13 cellular contexts compared by ENCODE assay signal in the genomic region with DNA sequence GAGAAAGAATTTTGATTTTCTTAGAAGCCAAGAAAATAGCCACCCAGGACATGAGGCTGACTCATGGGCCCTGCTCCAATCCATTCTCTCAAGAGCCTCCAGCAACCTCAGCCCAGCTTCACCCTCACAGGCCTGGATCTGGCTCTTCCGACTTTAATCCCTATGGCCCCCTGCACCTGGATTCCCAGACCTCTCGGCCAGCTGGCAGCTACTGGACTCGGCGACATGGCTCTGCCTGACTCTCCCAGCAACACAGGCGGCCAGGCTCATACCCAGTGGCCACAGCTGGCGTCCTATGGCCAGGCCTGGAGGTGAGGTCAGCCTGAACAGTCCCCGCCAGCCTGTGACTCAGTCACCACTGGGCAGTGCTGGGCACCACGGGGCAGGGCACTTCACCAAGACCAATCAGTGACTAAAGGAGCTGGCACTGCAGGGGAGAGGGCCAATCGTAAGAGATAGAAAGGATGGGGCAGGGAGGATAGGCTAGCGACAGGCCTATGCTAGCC. TPM values are rescaled to one million over a fixed set of nuclear protein-coding genes. Genes with fewer than 3 reads are reported as not detected.
DNase-seq lines count a peak whose midpoint lies in the region; ATAC-seq, FAIRE-seq and TF ChIP-seq lines count a peak whose summit lies in the region.
"Had no signal": no experiment of that assay in that cellular context is flagged by ENCODE, and none has a peak within 500 bp of the region (broad histone marks: within the 10 kb centered on the region; RNA-seq: fewer than 3 reads in every experiment).

No MANE protein-coding gene starts in this region.

- no peaks in the 10 kb centered on the region for H3K27me3 ChIP-seq in dorsolateral prefrontal cortex
- H3K27me3 ChIP-seq: BE2C had no signal

- TF ChIP-seq CTCF in dorsolateral prefrontal cortex (IDR thresholded peaks at IDR 0.05 in 54 of 56, conservative IDR thresholded peaks at IDR 0.05 in 2 of 56; ENCODE audit: low read depth in 1 of 56, partially characterized antibody in 56 of 56): no peak
- no peak for TF ChIP-seq CTCF in Calu3 (IDR thresholded peaks at IDR 0.05; ENCODE audit: unreplicated experiment)

- no peak overlapping the region for H3K4me3 Mint-ChIP-seq in Calu3 (ENCODE audit: low read depth, unreplicated experiment)
- H3K4me3 Mint-ChIP-seq: activated T-helper 1 cell treated with anti-CD3 and anti-CD28 coated beads, Interleukin-12 subunit alpha, Interleukin-12 subunit beta, Interleukin-2, Interleukin-4 antibody, amounts not matched to agents 30 ng/mL and 10 ng/mL and 1 ng/mL, durations not matched to agents 14 hours and 24 hours and 36 hours; mesothelial cell of epicardium had no signal

- peaks cover 8% of the 10 kb centered on the region for H3K4me1 Mint-ChIP-seq in Calu3 (ENCODE audit: low read depth, unreplicated experiment)
- H3K4me1 Mint-ChIP-seq: mesothelial cell of epicardium had no signal

- FAIRE-seq in HTR-8/SVneo (lab: Jason Lieb, UNC) (peak; percentile 4), GM19239 (lab: Jason Lieb, UNC) (no peak)
- FAIRE-seq: bronchial epithelial cell had no signal

- CTCF ChIA-PET in Calu3 (lab: Charles Lee): interaction anchor here (2.0 kb wide), 1 partner anchor 13 kb away, joined by 7 read pairs; no protein-coding TSS in a partner anchor

- no peak overlapping the region for H3K4me3 ChIP-seq in dorsolateral prefrontal cortex

- no peaks in the 10 kb centered on the region for H3K9me3 Mint-ChIP-seq in Calu3 (ENCODE audit: low read depth, unreplicated experiment)

- DNase-seq in AG08395 (ENCODE audit: low spot score): peak; percentile 16
- DNase-seq in HTR-8/SVneo (ENCODE audit: insufficient read length, low spot score): no peak
- peak in 9 of 10 donors; percentile 48 to 85 (median 78) for DNase-seq in dorsolateral prefrontal cortex
- peak in 45 of 56 donors; percentile 23 to 86 (median 55) for DNase-seq in nucleus accumbens (lab: John Stamatoyannopoulos, UW)
- no peak for DNase-seq in GM19239 (ENCODE audit: insufficient read length, low spot score)
- no peak for DNase-seq in Calu3
- no peak for DNase-seq in NCI-H2081 (lab: John Stamatoyannopoulos, UW)
- DNase-seq: BE2C; stimulated activated naive CD8-positive, alpha-beta T cell treated with anti-CD3 and anti-CD28 coated beads, Interleukin-15, Interleukin-2, amounts not matched to agents 100 U/mL and 50 U/mL, for 24 hours had no signal

- H3K27me3 Mint-ChIP-seq in Calu3 (ENCODE audit: unreplicated experiment): no peaks in the 10 kb centered on the region

- no peak overlapping the region for H3K27ac Mint-ChIP-seq in Calu3 (ENCODE audit: unreplicated experiment)
- H3K27ac Mint-ChIP-seq: activated T-helper 1 cell treated with anti-CD3 and anti-CD28 coated beads, Interleukin-12 subunit alpha, Interleukin-12 subunit beta, Interleukin-2, Interleukin-4 antibody, amounts not matched to agents 30 ng/mL and 10 ng/mL and 1 ng/mL, durations not matched to agents 14 hours and 24 hours and 36 hours; mesothelial cell of epicardium had no signal

- H3K27ac ChIP-seq in dorsolateral prefrontal cortex: peak overlapping the region in 45 of 59 donors; percentile 4 to 88 (median 63)

- intact Hi-C loops in dorsolateral prefrontal cortex (cut with DNase I): no loop called here
- intact Hi-C loops in Calu3 (cut with micrococcal nuclease; ENCODE audit: unreplicated experiment): no loop called here

- no TSS peak for BruUV-seq in Calu3 (replicated peaks; lab: Mats Ljungman, UMichigan)

- no peaks in the 10 kb centered on the region for H3K36me3 Mint-ChIP-seq in Calu3 (ENCODE audit: insufficient read depth, unreplicated experiment)
- H3K36me3 Mint-ChIP-seq: mesothelial cell of epicardium had no signal

- no peak for ATAC-seq in GM18498 (IDR thresholded peaks at IDR 0.05; ENCODE audit: unreplicated experiment)
- ATAC-seq: stimulated activated naive CD8-positive, alpha-beta T cell treated with anti-CD3 and anti-CD28 coated beads, Interleukin-15, Interleukin-2, amounts not matched to agents 100 U/mL and 50 U/mL, for 24 hours had no signal

RNA-seq across cellular contexts. Expression of a gene that starts 6.2 kb away (rescaled TPM):
- total RNA-seq in dorsolateral prefrontal cortex (10 to 100 TPM in 102 of 120 experiments, 1 to 10 TPM in 18; 4.7 to 42.5 (median 14.7) TPM), Calu3 (2022) (15.4 and 20.8 TPM in 2 replicates)

RNA-seq across cellular contexts. Expression of a gene that starts 23.6 kb away (rescaled TPM):
- 10 to 100 TPM; 11.8 to 97.5 (median 27.5) TPM for total RNA-seq in dorsolateral prefrontal cortex
- total RNA-seq in Calu3 (2022): 45.1 and 51.8 TPM in 2 replicates

RNA-seq across cellular contexts. Expression of a gene that starts 42.9 kb away (rescaled TPM):
- 1 to 10 TPM; 1.2 to 7.4 (median 3.0) TPM for total RNA-seq in dorsolateral prefrontal cortex
- 3.0 and 3.1 TPM in 2 replicates for total RNA-seq in Calu3 (2022)

Comparison
In these comparisons a context has a peak if more than half of its experiments do, and no peak if none do; other contexts are left out.
1. DNase-seq: peak in AG08395 (single experiment), dorsolateral prefrontal cortex (9 of 10) and nucleus accumbens (45 of 56); none in HTR-8/SVneo (single experiment), GM19239 (single experiment), Calu3 (single experiment) and NCI-H2081 (0 of 2).